In genomic region chr1:181151378-181152326, GRCh38 we compare ENCODE assay signal across 8 cellular contexts.
DNase-seq lines count a peak whose midpoint lies in the region; ATAC-seq, FAIRE-seq and TF ChIP-seq lines count a peak whose summit lies in the region.

No MANE protein-coding gene starts in this region.

- H3K4me1 ChIP-seq in GM12878 (ENCODE audit: control insufficient read depth, insufficient read depth, low read length) (peaks cover 48% of the 10 kb centered on the region), prostate gland (replicated peaks) (no peaks in the 10 kb centered on the region)
- peaks cover 46% of the 10 kb centered on the region for H3K4me1 ChIP-seq in CD8-positive, alpha-beta T cell (ENCODE audit: insufficient read depth, low read length)

- H3K27me3 Mint-ChIP-seq in CD8-positive, alpha-beta T cell (ENCODE audit: low read depth): no peaks in the 10 kb centered on the region

- H3K9me3 ChIP-seq in GM12878 (replicated peaks; ENCODE audit: control insufficient read depth, insufficient read depth, low read length) (no peaks in the 10 kb centered on the region; the same call in 1 of the 3 replicates), prostate gland (no peaks in the 10 kb centered on the region)
- H3K9me3 ChIP-seq in CD8-positive, alpha-beta T cell (ENCODE audit: low read length): no peaks in the 10 kb centered on the region

- WGBS in GM12878 (ENCODE audit: insufficient coverage, insufficient replicate concordance, low lambda C conversion rate, missing lambda C conversion rate): 66% methylated on average over 11 of the region's 11 CpGs
- 59% methylated on average over 11 of the region's 11 CpGs for WGBS in prostate gland

- H3K36me3 ChIP-seq in GM12878 (ENCODE audit: control insufficient read depth in 2 of 2, insufficient read depth in 2 of 2, low read length in 1 of 2): no peaks in the 10 kb centered on the region
- H3K36me3 ChIP-seq in prostate gland: no peaks in the 10 kb centered on the region
- no peaks in the 10 kb centered on the region for H3K36me3 ChIP-seq in CD8-positive, alpha-beta T cell (ENCODE audit: insufficient read depth, low read length)

- no peak overlapping the region for H3K4me3 Mint-ChIP-seq in CD8-positive, alpha-beta T cell

- SMC1A ChIA-PET in GM12878 (lab: Charles Lee; ENCODE audit: uncharacterized antibody, unreplicated experiment): interaction anchor here (1.0 to 36.3 kb wide), 19 partner anchors 11 to 643 kb away, joined by 3 to 1399 read pairs (median 8); partner anchors contain the start of genes IER5 and STX6

- peaks cover 51% of the 10 kb centered on the region for H3K4me1 Mint-ChIP-seq in CD8-positive, alpha-beta T cell (ENCODE audit: low read depth)

- no peak for DNase-seq in GM12878 (ENCODE audit: low read depth, low spot score)
- no peak for DNase-seq in prostate gland (ENCODE audit: low spot score)
- DNase-seq in SHP77 treated with DMSO at 0.1 percent for 48 hours (lab: John Stamatoyannopoulos, UW): no peak
- no peak for DNase-seq in CD8-positive, alpha-beta T cell
- no peak for DNase-seq in NCI-H345 (lab: John Stamatoyannopoulos, UW)
- DNase-seq in activated naive CD4-positive, alpha-beta T cell treated with anti-CD3 and anti-CD28 coated beads, Interleukin-2, amount 50 U/mL, for 16 hours: no peak

- POLR2A ChIA-PET in GM12878 (lab: Charles Lee): interaction anchor here (0.7 to 6.3 kb wide), 11 partner anchors 8 to 119 kb away, joined by 3 to 33 read pairs (median 3); no protein-coding TSS in a partner anchor
- POLR2A ChIA-PET in CD8-positive, alpha-beta T cell (lab: Charles Lee): no interaction called here

- RAD21 ChIA-PET in GM12878 (lab: Charles Lee; ENCODE audit: unreplicated experiment): interaction anchor here (1.1 to 5.6 kb wide), 13 partner anchors 9 to 521 kb away, joined by 3 to 72 read pairs (median 8); partner anchors contain the start of gene MR1

- H3K27ac Mint-ChIP-seq in CD8-positive, alpha-beta T cell: no peak overlapping the region

- no peak overlapping the region for H2AFZ ChIP-seq in GM12878 (ENCODE audit: control insufficient read depth, low read depth, low read length)

- BruUV-seq in GM12878 (replicated peaks; lab: Mats Ljungman, UMichigan): no TSS peak

- no peaks in the 10 kb centered on the region for H3K9me3 Mint-ChIP-seq in CD8-positive, alpha-beta T cell

- H3K27ac ChIP-seq in GM12878 (ENCODE audit: control insufficient read depth, insufficient read depth) (0 out of 2 replicates have a peak overlapping the region, but pooled peaks have one; percentile 5), prostate gland (peak overlapping the region; percentile 72 to 77)
- H3K27ac ChIP-seq in CD8-positive, alpha-beta T cell (ENCODE audit: low read depth, low read length): no peak overlapping the region

- intact Hi-C loops in GM12878 (cut with micrococcal nuclease; ENCODE audit: unreplicated experiment) (loop anchor here (2.0 kb wide), 1 partner anchor 21 kb away; no protein-coding TSS in a partner anchor), prostate gland (cut with DNase I) (no loop called here)
- intact Hi-C loops in CD8-positive, alpha-beta T cell (cut with DNase I, micrococcal nuclease): no loop called here

- peak overlapping the region; percentile 52 for H3K4me2 ChIP-seq in GM12878 (ENCODE audit: control insufficient read depth, insufficient read depth)

- peak; percentile 55 to 67; a peak in 2 of 4 replicates for TF ChIP-seq EP300 in GM12878 (IDR thresholded peaks at IDR 0.05; ENCODE audit: borderline replicate concordance in 1 of 2, control insufficient read depth in 1 of 2, low read depth in 2 of 2, low read length in 2 of 2)

- in situ Hi-C loops in GM12878 (cut with MboI): loop anchor here (5.0 to 25.0 kb wide), 2 partner anchors 514 to 639 kb away; partner anchors contain the start of gene XPR1

- FAIRE-seq in GM12878 (lab: Jason Lieb, UNC): peak; percentile 61

- no peak for TF ChIP-seq RAD21 in GM12878 (IDR thresholded peaks at IDR 0.05; ENCODE audit: insufficient read depth, low read depth, low read length)

- TF ChIP-seq CTCF in GM12878 (IDR thresholded peaks at IDR 0.05 in 2 of 3, conservative IDR thresholded peaks at IDR 0.05 in 1 of 3; ENCODE audit: control insufficient read depth in 2 of 3, extremely low read depth in 1 of 3, insufficient read depth in 1 of 3, low read depth in 3 of 3, low read length in 3 of 3): no peak
- TF ChIP-seq CTCF in prostate gland (IDR thresholded peaks at IDR 0.05): no peak
- TF ChIP-seq CTCF in CD8-positive, alpha-beta T cell (IDR thresholded peaks at IDR 0.05): no peak

- peak; percentile 30 for ATAC-seq in GM18520 (IDR thresholded peaks at IDR 0.05; ENCODE audit: unreplicated experiment)
- ATAC-seq in HG03060 (IDR thresholded peaks at IDR 0.05; ENCODE audit: low read depth, unreplicated experiment): peak; percentile 31
- peak; percentile 65 for ATAC-seq in GM12878
- ATAC-seq in CD8-positive, alpha-beta T cell: no peak

- H3K79me2 ChIP-seq in GM12878 (ENCODE audit: control insufficient read depth, insufficient read depth, low read length): no peaks in the 10 kb centered on the region

- CTCF ChIA-PET in GM12878 (lab: Yijun Ruan, JAX): interaction anchor here (0.9 to 36.6 kb wide), 12 partner anchors 10 to 270 kb away, joined by 3 to 1067 read pairs (median 8); partner anchors contain the start of gene IER5
- CTCF ChIA-PET in CD8-positive, alpha-beta T cell (lab: Charles Lee): interaction anchor here (1.2 to 16.1 kb wide), 4 partner anchors 11 to 273 kb away, joined by 4 to 333 read pairs (median 24); no protein-coding TSS in a partner anchor

- H3K27me3 ChIP-seq in GM12878 (replicated peaks in 1 of 2; ENCODE audit: control insufficient read depth in 2 of 2, insufficient read depth in 2 of 2, low read length in 1 of 2) (no peaks in the 10 kb centered on the region), prostate gland (replicated peaks; ENCODE audit: insufficient read depth) (no peaks in the 10 kb centered on the region)
- no peaks in the 10 kb centered on the region for H3K27me3 ChIP-seq in CD8-positive, alpha-beta T cell (ENCODE audit: insufficient read depth, low read length)

- no peak overlapping the region for H3K4me3 ChIP-seq in GM12878
- H3K4me3 ChIP-seq in prostate gland: no peak overlapping the region
- no peak overlapping the region for H3K4me3 ChIP-seq in CD8-positive, alpha-beta T cell (ENCODE audit: low read depth, low read length)

- TF ChIP-seq POLR2A in GM12878 (IDR thresholded peaks at IDR 0.05; ENCODE audit: low read depth, low read length): no peak
- TF ChIP-seq POLR2A in prostate gland (IDR thresholded peaks at IDR 0.05): no peak

- no peaks in the 10 kb centered on the region for H4K20me1 ChIP-seq in GM12878 (ENCODE audit: control insufficient read depth, insufficient read depth)

- no peak overlapping the region for H3K9ac ChIP-seq in GM12878 (ENCODE audit: control insufficient read depth, insufficient read depth, low read length)

- no peaks in the 10 kb centered on the region for H3K36me3 Mint-ChIP-seq in CD8-positive, alpha-beta T cell

TF ChIP-seq in GM12878, 131 proteins besides CTCF, POLR2A, EP300 and RAD21 (continues in another document):
- TF ChIP-seq PRDM15 (CRISPR knock-in tag; IDR thresholded peaks at IDR 0.05): no peak
- TF ChIP-seq RELA (IDR thresholded peaks at IDR 0.05; ENCODE audit: borderline replicate concordance, partially characterized antibody): no peak
- peak; percentile 45; the same call in 1 of the 2 replicates for TF ChIP-seq TCF12 (IDR thresholded peaks at IDR 0.05; ENCODE audit: low read depth, low read length)
- peak; percentile 61; the same call in 1 of the 2 replicates for TF ChIP-seq ZBTB33 (IDR thresholded peaks at IDR 0.05)
- no peak for TF ChIP-seq SMC3 (IDR thresholded peaks at IDR 0.05; ENCODE audit: borderline replicate concordance, low read length)
- TF ChIP-seq SMAD5 (IDR thresholded peaks at IDR 0.05; ENCODE audit: low read depth): no peak
- no peak for TF ChIP-seq SMAD1 (IDR thresholded peaks at IDR 0.05; ENCODE audit: low read depth, partially characterized antibody)
- TF ChIP-seq CREM (IDR thresholded peaks at IDR 0.05; ENCODE audit: low read depth): 0 out of 2 replicates have a peak, but pooled peaks have one; percentile 44
